16 cellular contexts compared by ENCODE assay signal in genomic region chr7:158126661-158127060, GRCh38.
DNase-seq lines count a peak whose midpoint lies in the region; ATAC-seq and TF ChIP-seq lines count a peak whose summit lies in the region.
"Had no signal": no experiment of that assay in that cellular context is flagged by ENCODE, and none has a peak within 500 bp of the region (broad histone marks: within the 10 kb centered on the region; RNA-seq: fewer than 3 reads in every experiment).

No MANE protein-coding gene starts in this region.

- no peak overlapping the region for H3K9ac ChIP-seq in stomach smooth muscle (ENCODE audit: low read length in 2 of 2)

- H3K9me3 ChIP-seq in stomach smooth muscle (ENCODE audit: control insufficient read depth in 2 of 2, low read length in 2 of 2), result no peaks in the 10 kb centered on the region
- H3K9me3 ChIP-seq: BE2C had no signal

- DNase-seq in ELF-1 (ENCODE audit: low read depth, low spot score) (peak; percentile 36), mesenteric fat pad (ENCODE audit: low spot score) (peak; percentile 80), SHP77 (lab: John Stamatoyannopoulos, UW) (no peak)
- no peak for DNase-seq in stimulated activated naive CD8-positive, alpha-beta T cell treated with anti-CD3 and anti-CD28 coated beads, Interleukin-15, Interleukin-2, amounts not matched to agents 100 U/mL and 50 U/mL, for 24 hours
- DNase-seq: BE2C; CD8-positive, alpha-beta T cell; COR-L47; DMS153; DMS79 treated with DMSO at 0.1 percent for 48 hours; EL; GDM1; GOT3; H9 had no signal

- peak overlapping the region; percentile 45 to 47 for H3K4me3 ChIP-seq in stomach smooth muscle (ENCODE audit: low read length in 2 of 2)
- H3K4me3 ChIP-seq: A549 had no signal

- TF ChIP-seq CTCF in C4-2B (conservative IDR thresholded peaks at IDR 0.05), result no peak

- H3K27me3 ChIP-seq in stomach smooth muscle (ENCODE audit: control insufficient read depth in 1 of 2, insufficient read depth in 2 of 2, low read length in 2 of 2), result peaks cover 0 to 3% of the 10 kb centered on the region in 2 donors
- H3K27me3 ChIP-seq: BE2C had no signal

- peak overlapping the region; percentile 21 for H3K27ac ChIP-seq in C4-2B
- H3K27ac ChIP-seq in stomach smooth muscle (ENCODE audit: low read length), result no peak overlapping the region
- H3K27ac ChIP-seq: A549 had no signal

- peaks cover 2% of the 10 kb centered on the region for H3K4me1 ChIP-seq in stomach smooth muscle (ENCODE audit: control insufficient read depth, insufficient read depth, low read length)
- H3K4me1 ChIP-seq: A549, BE2C had no signal

- no peaks in the 10 kb centered on the region for H3K36me3 ChIP-seq in stomach smooth muscle (ENCODE audit: control insufficient read depth in 2 of 2, insufficient read depth in 2 of 2, low read length in 2 of 2)
- H3K36me3 ChIP-seq: BE2C had no signal

- no peak for ATAC-seq in stimulated activated naive CD8-positive, alpha-beta T cell treated with anti-CD3 and anti-CD28 coated beads, Interleukin-15, Interleukin-2, amounts not matched to agents 100 U/mL and 50 U/mL, for 24 hours
- ATAC-seq: A549; CD8-positive, alpha-beta T cell had no signal

Comparison
In these comparisons a context has a peak if more than half of its experiments do, and no peak if none do; other contexts are left out.
1. DNase-seq: peak in ELF-1 (single experiment) and mesenteric fat pad (single experiment); none in SHP77 (0 of 2) and stimulated activated naive CD8-positive, alpha-beta T cell treated with anti-CD3 and anti-CD28 coated beads, Interleukin-15, Interleukin-2, amounts not matched to agents 100 U/mL and 50 U/mL, for 24 hours (single experiment).